In genomic region chr21:26969971-26970725, GRCh38 we compare ENCODE assay signal across 1 cellular context.
TF ChIP-seq lines count a peak whose summit lies in the region.

No MANE protein-coding gene starts in this region.

TF ChIP-seq in IMR-90, 13 proteins besides CTCF, POLR2A, EP300 and RAD21 (continued from another document):
- TF ChIP-seq MAZ (IDR thresholded peaks at IDR 0.05; ENCODE audit: borderline replicate concordance, low read depth, low read length) = no peak
- TF ChIP-seq RCOR1 (IDR thresholded peaks at IDR 0.05; ENCODE audit: insufficient replicate concordance, low read length) = no peak
- TF ChIP-seq NFE2L2 (IDR thresholded peaks at IDR 0.05; ENCODE audit: low read depth, low read length) = no peak
TF ChIP-seq in IMR-90: peak in this region for 0.
